2 cellular contexts compared by ENCODE assay signal in genomic region chr3:36892457-36893136, GRCh38.
TF ChIP-seq lines count a peak whose summit lies in the region.

No MANE protein-coding gene starts in this region.

TF ChIP-seq in SK-N-SH, 30 proteins besides CTCF, POLR2A, EP300 and RAD21 (continued from another document):
- TF ChIP-seq TAF1 (IDR thresholded peaks at IDR 0.05; ENCODE audit: borderline replicate concordance, low read depth, low read length): no peak
- TF ChIP-seq POLR2AphosphoS5 (IDR thresholded peaks at IDR 0.05; ENCODE audit: low read depth, low read length): no peak
- TF ChIP-seq GATA2 (CRISPR knock-in tag; IDR thresholded peaks at IDR 0.05): no peak
- no peak for TF ChIP-seq RFX5 (IDR thresholded peaks at IDR 0.05; ENCODE audit: low read length)

TF ChIP-seq in SK-N-SH treated with all-trans-retinoic acid at 6 μM for 48 hours, 23 proteins besides CTCF, POLR2A, EP300 and RAD21 (continued from another document):
- no peak for TF ChIP-seq POU6F1 (CRISPR knock-in tag; IDR thresholded peaks at IDR 0.05; ENCODE audit: borderline replicate concordance, low read depth)
- no peak for TF ChIP-seq SNAI2 (CRISPR knock-in tag; IDR thresholded peaks at IDR 0.05)
- no peak for TF ChIP-seq RARB (CRISPR knock-in tag; IDR thresholded peaks at IDR 0.05)
- TF ChIP-seq TCF4 (CRISPR knock-in tag; IDR thresholded peaks at IDR 0.05; ENCODE audit: borderline replicate concordance): no peak
- no peak for TF ChIP-seq TOX (CRISPR knock-in tag; IDR thresholded peaks at IDR 0.05; ENCODE audit: borderline replicate concordance)
- TF ChIP-seq TSHZ2 (CRISPR knock-in tag; IDR thresholded peaks at IDR 0.05): no peak
- no peak for TF ChIP-seq OSR1 (CRISPR knock-in tag; IDR thresholded peaks at IDR 0.05)
- no peak for TF ChIP-seq GLIS3 (CRISPR knock-in tag; IDR thresholded peaks at IDR 0.05)
- no peak for TF ChIP-seq CSDC2 (CRISPR knock-in tag; IDR thresholded peaks at IDR 0.05)
- no peak for TF ChIP-seq CREB5 (CRISPR knock-in tag; IDR thresholded peaks at IDR 0.05; ENCODE audit: low read depth)
- TF ChIP-seq ZNF70 (CRISPR knock-in tag; IDR thresholded peaks at IDR 0.05): no peak
